In the genomic region with DNA sequence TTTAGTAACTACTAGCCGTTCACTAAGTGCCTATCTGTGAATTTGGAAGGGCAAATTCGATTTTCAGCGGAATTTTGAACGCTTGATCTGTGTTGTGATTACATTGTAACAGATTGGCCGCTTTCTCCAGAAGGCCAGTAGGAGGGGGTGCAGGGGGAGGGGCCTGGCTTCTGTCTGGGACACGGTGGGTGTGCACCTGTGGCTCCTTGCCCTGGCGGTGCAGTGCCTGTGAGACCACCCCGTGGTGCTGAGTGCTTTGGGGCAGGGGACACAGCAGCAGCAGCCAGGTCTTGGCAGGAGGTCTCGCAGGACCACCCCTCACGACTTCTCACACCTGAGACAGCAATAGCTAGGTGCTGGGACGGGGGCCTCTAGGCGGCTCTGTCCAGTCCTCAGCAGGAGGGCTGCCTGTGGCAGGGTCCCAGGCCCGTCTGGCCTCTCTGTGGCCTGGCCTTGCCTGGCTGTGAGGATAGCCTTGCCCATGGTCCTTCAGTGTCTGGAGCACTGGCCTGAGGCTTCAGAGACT, we compare ENCODE assay signal across 1 cellular context.
TF ChIP-seq lines count a peak whose summit lies in the region.

No MANE protein-coding gene starts in this region.

TF ChIP-seq in WTC11, 78 proteins besides CTCF, POLR2A, EP300 and RAD21 (continued from another document):
- TF ChIP-seq, protein P1, sequence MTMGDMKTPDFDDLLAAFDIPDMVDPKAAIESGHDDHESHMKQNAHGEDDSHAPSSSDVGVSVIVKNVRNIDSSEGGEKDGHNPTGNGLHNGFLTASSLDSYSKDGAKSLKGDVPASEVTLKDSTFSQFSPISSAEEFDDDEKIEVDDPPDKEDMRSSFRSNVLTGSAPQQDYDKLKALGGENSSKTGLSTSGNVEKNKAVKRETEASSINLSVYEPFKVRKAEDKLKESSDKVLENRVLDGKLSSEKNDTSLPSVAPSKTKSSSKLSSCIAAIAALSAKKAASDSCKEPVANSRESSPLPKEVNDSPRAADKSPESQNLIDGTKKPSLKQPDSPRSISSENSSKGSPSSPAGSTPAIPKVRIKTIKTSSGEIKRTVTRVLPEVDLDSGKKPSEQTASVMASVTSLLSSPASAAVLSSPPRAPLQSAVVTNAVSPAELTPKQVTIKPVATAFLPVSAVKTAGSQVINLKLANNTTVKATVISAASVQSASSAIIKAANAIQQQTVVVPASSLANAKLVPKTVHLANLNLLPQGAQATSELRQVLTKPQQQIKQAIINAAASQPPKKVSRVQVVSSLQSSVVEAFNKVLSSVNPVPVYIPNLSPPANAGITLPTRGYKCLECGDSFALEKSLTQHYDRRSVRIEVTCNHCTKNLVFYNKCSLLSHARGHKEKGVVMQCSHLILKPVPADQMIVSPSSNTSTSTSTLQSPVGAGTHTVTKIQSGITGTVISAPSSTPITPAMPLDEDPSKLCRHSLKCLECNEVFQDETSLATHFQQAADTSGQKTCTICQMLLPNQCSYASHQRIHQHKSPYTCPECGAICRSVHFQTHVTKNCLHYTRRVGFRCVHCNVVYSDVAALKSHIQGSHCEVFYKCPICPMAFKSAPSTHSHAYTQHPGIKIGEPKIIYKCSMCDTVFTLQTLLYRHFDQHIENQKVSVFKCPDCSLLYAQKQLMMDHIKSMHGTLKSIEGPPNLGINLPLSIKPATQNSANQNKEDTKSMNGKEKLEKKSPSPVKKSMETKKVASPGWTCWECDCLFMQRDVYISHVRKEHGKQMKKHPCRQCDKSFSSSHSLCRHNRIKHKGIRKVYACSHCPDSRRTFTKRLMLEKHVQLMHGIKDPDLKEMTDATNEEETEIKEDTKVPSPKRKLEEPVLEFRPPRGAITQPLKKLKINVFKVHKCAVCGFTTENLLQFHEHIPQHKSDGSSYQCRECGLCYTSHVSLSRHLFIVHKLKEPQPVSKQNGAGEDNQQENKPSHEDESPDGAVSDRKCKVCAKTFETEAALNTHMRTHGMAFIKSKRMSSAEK (CRISPR knock-in tag; IDR thresholded peaks at IDR 0.05; ENCODE audit: borderline replicate concordance) = no peak
- TF ChIP-seq, protein P2, sequence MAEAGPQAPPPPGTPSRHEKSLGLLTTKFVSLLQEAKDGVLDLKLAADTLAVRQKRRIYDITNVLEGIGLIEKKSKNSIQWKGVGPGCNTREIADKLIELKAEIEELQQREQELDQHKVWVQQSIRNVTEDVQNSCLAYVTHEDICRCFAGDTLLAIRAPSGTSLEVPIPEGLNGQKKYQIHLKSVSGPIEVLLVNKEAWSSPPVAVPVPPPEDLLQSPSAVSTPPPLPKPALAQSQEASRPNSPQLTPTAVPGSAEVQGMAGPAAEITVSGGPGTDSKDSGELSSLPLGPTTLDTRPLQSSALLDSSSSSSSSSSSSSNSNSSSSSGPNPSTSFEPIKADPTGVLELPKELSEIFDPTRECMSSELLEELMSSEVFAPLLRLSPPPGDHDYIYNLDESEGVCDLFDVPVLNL (CRISPR knock-in tag; IDR thresholded peaks at IDR 0.05; ENCODE audit: borderline replicate concordance, low read depth) = no peak
- TF ChIP-seq, protein P3, sequence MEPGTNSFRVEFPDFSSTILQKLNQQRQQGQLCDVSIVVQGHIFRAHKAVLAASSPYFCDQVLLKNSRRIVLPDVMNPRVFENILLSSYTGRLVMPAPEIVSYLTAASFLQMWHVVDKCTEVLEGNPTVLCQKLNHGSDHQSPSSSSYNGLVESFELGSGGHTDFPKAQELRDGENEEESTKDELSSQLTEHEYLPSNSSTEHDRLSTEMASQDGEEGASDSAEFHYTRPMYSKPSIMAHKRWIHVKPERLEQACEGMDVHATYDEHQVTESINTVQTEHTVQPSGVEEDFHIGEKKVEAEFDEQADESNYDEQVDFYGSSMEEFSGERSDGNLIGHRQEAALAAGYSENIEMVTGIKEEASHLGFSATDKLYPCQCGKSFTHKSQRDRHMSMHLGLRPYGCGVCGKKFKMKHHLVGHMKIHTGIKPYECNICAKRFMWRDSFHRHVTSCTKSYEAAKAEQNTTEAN (CRISPR knock-in tag; IDR thresholded peaks at IDR 0.05) = no peak
- TF ChIP-seq, protein P4, sequence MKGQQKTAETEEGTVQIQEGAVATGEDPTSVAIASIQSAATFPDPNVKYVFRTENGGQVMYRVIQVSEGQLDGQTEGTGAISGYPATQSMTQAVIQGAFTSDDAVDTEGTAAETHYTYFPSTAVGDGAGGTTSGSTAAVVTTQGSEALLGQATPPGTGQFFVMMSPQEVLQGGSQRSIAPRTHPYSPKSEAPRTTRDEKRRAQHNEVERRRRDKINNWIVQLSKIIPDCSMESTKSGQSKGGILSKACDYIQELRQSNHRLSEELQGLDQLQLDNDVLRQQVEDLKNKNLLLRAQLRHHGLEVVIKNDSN (CRISPR knock-in tag; IDR thresholded peaks at IDR 0.05) = no peak
- TF ChIP-seq, protein P5, sequence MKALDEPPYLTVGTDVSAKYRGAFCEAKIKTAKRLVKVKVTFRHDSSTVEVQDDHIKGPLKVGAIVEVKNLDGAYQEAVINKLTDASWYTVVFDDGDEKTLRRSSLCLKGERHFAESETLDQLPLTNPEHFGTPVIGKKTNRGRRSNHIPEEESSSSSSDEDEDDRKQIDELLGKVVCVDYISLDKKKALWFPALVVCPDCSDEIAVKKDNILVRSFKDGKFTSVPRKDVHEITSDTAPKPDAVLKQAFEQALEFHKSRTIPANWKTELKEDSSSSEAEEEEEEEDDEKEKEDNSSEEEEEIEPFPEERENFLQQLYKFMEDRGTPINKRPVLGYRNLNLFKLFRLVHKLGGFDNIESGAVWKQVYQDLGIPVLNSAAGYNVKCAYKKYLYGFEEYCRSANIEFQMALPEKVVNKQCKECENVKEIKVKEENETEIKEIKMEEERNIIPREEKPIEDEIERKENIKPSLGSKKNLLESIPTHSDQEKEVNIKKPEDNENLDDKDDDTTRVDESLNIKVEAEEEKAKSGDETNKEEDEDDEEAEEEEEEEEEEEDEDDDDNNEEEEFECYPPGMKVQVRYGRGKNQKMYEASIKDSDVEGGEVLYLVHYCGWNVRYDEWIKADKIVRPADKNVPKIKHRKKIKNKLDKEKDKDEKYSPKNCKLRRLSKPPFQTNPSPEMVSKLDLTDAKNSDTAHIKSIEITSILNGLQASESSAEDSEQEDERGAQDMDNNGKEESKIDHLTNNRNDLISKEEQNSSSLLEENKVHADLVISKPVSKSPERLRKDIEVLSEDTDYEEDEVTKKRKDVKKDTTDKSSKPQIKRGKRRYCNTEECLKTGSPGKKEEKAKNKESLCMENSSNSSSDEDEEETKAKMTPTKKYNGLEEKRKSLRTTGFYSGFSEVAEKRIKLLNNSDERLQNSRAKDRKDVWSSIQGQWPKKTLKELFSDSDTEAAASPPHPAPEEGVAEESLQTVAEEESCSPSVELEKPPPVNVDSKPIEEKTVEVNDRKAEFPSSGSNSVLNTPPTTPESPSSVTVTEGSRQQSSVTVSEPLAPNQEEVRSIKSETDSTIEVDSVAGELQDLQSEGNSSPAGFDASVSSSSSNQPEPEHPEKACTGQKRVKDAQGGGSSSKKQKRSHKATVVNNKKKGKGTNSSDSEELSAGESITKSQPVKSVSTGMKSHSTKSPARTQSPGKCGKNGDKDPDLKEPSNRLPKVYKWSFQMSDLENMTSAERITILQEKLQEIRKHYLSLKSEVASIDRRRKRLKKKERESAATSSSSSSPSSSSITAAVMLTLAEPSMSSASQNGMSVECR (CRISPR knock-in tag; IDR thresholded peaks at IDR 0.05; ENCODE audit: borderline replicate concordance) = no peak
- TF ChIP-seq MYBL2 (CRISPR knock-in tag; IDR thresholded peaks at IDR 0.05) = no peak
- TF ChIP-seq, protein P6, sequence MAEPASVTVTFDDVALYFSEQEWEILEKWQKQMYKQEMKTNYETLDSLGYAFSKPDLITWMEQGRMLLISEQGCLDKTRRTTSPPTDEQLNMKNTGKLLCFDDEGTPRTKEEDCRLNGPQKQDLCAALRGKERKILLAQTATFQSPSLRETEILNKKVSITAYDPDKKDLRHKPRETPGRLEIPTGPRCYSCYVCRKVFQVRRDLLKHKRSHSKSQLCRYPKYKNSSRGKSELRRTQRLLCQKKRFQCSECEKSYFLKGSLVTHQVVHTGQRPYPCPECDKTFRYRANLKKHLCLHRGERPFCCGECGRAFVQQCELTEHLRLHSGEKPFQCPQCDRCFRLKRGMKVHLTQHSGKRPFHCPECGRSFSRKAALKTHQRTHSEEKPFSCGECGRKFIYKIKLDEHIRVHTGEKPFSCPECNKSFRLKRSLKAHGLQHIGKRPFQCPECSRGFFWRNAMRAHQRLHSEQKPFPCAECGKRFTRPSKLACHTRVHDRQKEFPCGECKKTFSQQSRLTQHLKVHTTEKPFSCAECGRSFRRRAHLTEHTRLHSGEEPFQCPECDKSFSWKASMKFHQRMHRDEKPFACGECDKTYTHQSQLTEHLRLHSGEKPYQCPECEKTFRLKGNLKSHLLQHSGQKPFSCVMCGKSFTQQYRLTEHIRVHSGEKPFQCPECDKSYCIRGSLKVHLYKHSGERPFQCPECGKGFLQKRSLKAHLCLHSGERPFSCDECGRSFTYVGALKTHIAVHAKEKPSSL (CRISPR knock-in tag; conservative IDR thresholded peaks at IDR 0.05) = no peak
- no peak for TF ChIP-seq JUN (CRISPR knock-in tag; IDR thresholded peaks at IDR 0.05)
